23 cellular contexts compared by ENCODE assay signal in the genomic region with DNA sequence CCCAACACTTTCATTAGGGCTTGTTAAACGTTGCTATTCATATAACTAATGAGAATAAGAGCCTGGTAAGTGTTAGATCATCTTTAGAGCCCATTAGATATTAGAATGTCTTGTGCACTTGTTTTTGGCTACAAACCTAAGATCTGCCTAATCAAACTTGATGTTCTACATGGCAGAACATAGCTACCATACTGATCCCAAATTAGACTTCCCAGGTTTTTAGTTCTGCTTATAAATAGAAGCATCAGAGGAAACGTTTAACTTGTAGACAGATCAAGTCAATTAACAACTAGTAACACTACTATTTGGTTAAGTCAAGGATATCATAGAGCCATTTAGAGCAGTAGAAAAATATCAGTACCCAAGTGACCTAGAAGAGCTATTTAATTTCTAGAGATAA.
"Had no signal": no experiment of that assay in that cellular context is flagged by ENCODE, and none has a peak within 500 bp of the region (broad histone marks: within the 10 kb centered on the region; RNA-seq: fewer than 3 reads in every experiment).

No MANE protein-coding gene starts in this region.

- ATAC-seq: natural killer cell; sciatic nerve; stimulated activated effector memory CD8-positive, alpha-beta T cell treated with anti-CD3 and anti-CD28 coated beads, Interleukin-12 subunit alpha, Interleukin-12 subunit beta, amount 100 ng/mL, for 72 hours had no signal

- H3K4me3 ChIP-seq: coronary artery, esophagus squamous epithelium, hepatocyte, lung, ovary, stomach, thyroid gland, vagina had no signal

- H3K27ac ChIP-seq: coronary artery, esophagus squamous epithelium, hepatocyte, ovary, stomach, thyroid gland, vagina had no signal

- H3K9me3 ChIP-seq: thyroid gland, vagina had no signal

- H3K27me3 ChIP-seq: esophagus squamous epithelium, hepatocyte, ovary, stomach, thyroid gland, vagina had no signal

- DNase-seq: effector memory CD4-positive, alpha-beta T cell; erythroblast; esophagus squamous epithelium; foreskin melanocyte; kidney; left colon; natural killer cell; occipital lobe; ovary; posterior cingulate gyrus; retina; stimulated activated CD4-positive, alpha-beta T cell treated with anti-CD3 and anti-CD28 coated beads, Interleukin-2, amount 100 ng/mL, for 24 hours; stimulated activated CD4-positive, alpha-beta T cell treated with anti-CD3 and anti-CD28 coated beads, Interleukin-4, amount 100 ng/mL, for 24 hours; stimulated activated naive CD4-positive, alpha-beta T cell treated with Interleukin-2 at 50 U/mL for 16 hours; stomach; trophoblast cell had no signal

- H3K4me1 ChIP-seq: esophagus squamous epithelium, thyroid gland, vagina had no signal

- H3K36me3 ChIP-seq: esophagus squamous epithelium, ovary, stomach, thyroid gland, vagina had no signal
